Comparison of ENCODE assay signal across 8 cellular contexts in the genomic region with DNA sequence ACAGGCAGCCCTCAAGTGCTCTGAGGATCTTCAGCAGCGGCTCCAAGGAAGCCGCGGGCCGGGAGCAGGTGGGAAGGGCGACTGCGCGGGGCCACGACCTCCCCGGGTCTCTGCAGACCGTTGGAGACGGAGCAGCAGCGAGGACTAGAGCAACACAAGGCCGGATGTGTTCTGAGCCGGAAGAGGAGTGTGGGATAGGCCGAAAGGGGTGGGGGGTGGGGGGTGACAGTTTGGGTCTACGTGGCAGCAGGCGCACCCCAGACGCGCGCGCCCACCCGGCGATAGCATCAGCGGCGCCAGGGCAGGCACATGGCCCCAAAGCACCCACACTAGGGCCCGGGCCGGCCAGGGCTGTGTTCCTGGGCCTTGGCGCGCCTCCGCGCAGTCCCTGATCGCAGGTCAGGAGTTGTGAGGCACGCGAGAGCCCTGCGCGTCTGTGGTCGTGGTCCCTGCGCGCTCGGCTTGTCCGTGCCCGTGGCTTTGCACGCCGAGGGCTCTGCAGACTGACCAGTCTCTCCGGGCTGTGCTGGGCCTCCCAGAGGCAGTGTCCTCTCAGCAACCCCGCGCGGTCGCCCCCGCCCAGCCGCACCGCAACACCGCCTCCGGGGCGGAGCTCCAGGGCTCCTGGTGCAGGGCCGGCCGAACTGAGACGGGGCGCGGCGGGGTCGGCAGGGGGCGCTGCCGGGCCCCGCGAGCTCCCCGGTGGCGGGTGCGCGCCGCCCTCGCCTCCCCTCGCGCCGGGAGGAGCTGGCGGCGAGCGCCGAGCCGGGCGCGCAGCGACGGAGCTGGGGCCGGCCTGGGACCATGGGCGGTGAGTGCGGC. TPM values are rescaled to one million over a fixed set of nuclear protein-coding genes. Genes with fewer than 3 reads are reported as not detected.
DNase-seq lines count a peak whose midpoint lies in the region; ATAC-seq and TF ChIP-seq lines count a peak whose summit lies in the region.

A gene with protein sequence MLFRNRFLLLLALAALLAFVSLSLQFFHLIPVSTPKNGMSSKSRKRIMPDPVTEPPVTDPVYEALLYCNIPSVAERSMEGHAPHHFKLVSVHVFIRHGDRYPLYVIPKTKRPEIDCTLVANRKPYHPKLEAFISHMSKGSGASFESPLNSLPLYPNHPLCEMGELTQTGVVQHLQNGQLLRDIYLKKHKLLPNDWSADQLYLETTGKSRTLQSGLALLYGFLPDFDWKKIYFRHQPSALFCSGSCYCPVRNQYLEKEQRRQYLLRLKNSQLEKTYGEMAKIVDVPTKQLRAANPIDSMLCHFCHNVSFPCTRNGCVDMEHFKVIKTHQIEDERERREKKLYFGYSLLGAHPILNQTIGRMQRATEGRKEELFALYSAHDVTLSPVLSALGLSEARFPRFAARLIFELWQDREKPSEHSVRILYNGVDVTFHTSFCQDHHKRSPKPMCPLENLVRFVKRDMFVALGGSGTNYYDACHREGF (plus strand): TSS at position 725 of the 822 bp plus-strand sequence. CDS start 28,351 bp downstream, outside the sequence.

- peaks cover 19% of the 10 kb centered on the region for H3K4me1 ChIP-seq in mesenchymal stem cell (ENCODE audit: control insufficient read depth, insufficient read depth, low read depth, low read length)

- peak within 1 kb of the TSS; percentile 88 to 95 for H3K4ac ChIP-seq in mesenchymal stem cell (ENCODE audit: low read depth in 1 of 2, low read length in 2 of 2)

- no peak within 1 kb of the TSS for H2AK5ac ChIP-seq in mesenchymal stem cell (ENCODE audit: low read length, severe bottlenecking)

- peak within 1 kb of the TSS; percentile 96 for H3K27ac Mint-ChIP-seq in CD4-positive, alpha-beta T cell
- H3K27ac Mint-ChIP-seq in activated CD8-positive, alpha-beta T cell treated with anti-CD3 and anti-CD28 coated beads for 36 hours = peak within 1 kb of the TSS; percentile 99

- CTCF ChIA-PET in CD4-positive, alpha-beta T cell (lab: Charles Lee) = interaction anchor here (0.6 to 5.1 kb wide), 27 partner anchors 9 to 995 kb away, joined by 3 to 44 read pairs (median 6); no protein-coding TSS in a partner anchor
- CTCF ChIA-PET in activated CD8-positive, alpha-beta T cell treated with anti-CD3 and anti-CD28 coated beads for 36 hours (lab: Charles Lee) = interaction anchor here (0.6 to 4.9 kb wide), 40 partner anchors 8 to 288 kb away, joined by 3 to 143 read pairs (median 4); no protein-coding TSS in a partner anchor

- peak; percentile 80 to 91 (median 88) for DNase-seq in CD4-positive, alpha-beta T cell
- DNase-seq in NCI-H774 (lab: John Stamatoyannopoulos, UW) (peak; percentile 87), mesenchymal stem cell (peak; percentile 91)
- peak; percentile 94 for DNase-seq in activated CD8-positive, alpha-beta T cell treated with anti-CD3 and anti-CD28 coated beads for 36 hours
- DNase-seq in effector CD4-positive, alpha-beta T cell = peak; percentile 84
- DNase-seq in stimulated activated CD8-positive, alpha-beta memory T cell treated with anti-CD3 and anti-CD28 coated beads, Interleukin-12 subunit alpha, Interleukin-12 subunit beta, amount 100 ng/mL, for 4 hours (ENCODE audit: low read depth) = peak; percentile 86

- intact Hi-C loops in CD4-positive, alpha-beta T cell (cut with DNase I, micrococcal nuclease) = loop anchor here (1.0 to 10.0 kb wide), 6 partner anchors 25 to 991 kb away; partner anchors contain the start of gene SLC25A36 (in 1 of the 2)
- intact Hi-C loops in activated CD8-positive, alpha-beta T cell treated with anti-CD3 and anti-CD28 coated beads for 36 hours (cut with micrococcal nuclease) = loop anchor here (5.0 kb wide), 1 partner anchor 46 kb away; no protein-coding TSS in a partner anchor

- peak within 1 kb of the TSS; percentile 91 for H2AFZ ChIP-seq in mesenchymal stem cell (ENCODE audit: low read depth, low read length)

- H4K8ac ChIP-seq in mesenchymal stem cell (ENCODE audit: low read length) = peak within 1 kb of the TSS; percentile 99

- peaks cover 0 to 6% of the 10 kb centered on the region in 2 experiments for H3K36me3 ChIP-seq in mesenchymal stem cell (ENCODE audit: control insufficient read depth in 1 of 2, insufficient read depth in 2 of 2, low read depth in 1 of 2, low read length in 2 of 2)

- no peaks in the 10 kb centered on the region for H3K27me3 ChIP-seq in CD4-positive, alpha-beta T cell (ENCODE audit: control insufficient read depth, insufficient read depth, low read length)
- H3K27me3 ChIP-seq in mesenchymal stem cell (ENCODE audit: control insufficient read depth in 1 of 2, insufficient read depth in 1 of 2, low read length in 2 of 2) = peaks cover 3 to 4% of the 10 kb centered on the region in 2 experiments

- ATAC-seq in CD4-positive, alpha-beta T cell (ENCODE audit: poor library complexity) = peak; percentile 89
- ATAC-seq in GM19328 (IDR thresholded peaks at IDR 0.05; ENCODE audit: unreplicated experiment) = peak; percentile 95
- peak; percentile 95 for ATAC-seq in HG03469 (IDR thresholded peaks at IDR 0.05; ENCODE audit: unreplicated experiment)
- ATAC-seq in activated CD8-positive, alpha-beta T cell treated with anti-CD3 and anti-CD28 coated beads for 36 hours = peak; percentile 91

- peak within 1 kb of the TSS; percentile 96 for H3K4me3 Mint-ChIP-seq in CD4-positive, alpha-beta T cell
- peak within 1 kb of the TSS; percentile 99 for H3K4me3 Mint-ChIP-seq in activated CD8-positive, alpha-beta T cell treated with anti-CD3 and anti-CD28 coated beads for 36 hours

- H2BK15ac ChIP-seq in mesenchymal stem cell (ENCODE audit: low read depth, poor library complexity, severe bottlenecking) = peak within 1 kb of the TSS; percentile 92

- POLR2A ChIA-PET in CD4-positive, alpha-beta T cell (lab: Charles Lee) = interaction anchor here (0.6 to 15.6 kb wide), 39 partner anchors 8 to 1842 kb away, joined by 3 to 320 read pairs (median 6); partner anchors contain the start of genes ATR, COPB2, RASA2 and RNF7
- POLR2A ChIA-PET in activated CD8-positive, alpha-beta T cell treated with anti-CD3 and anti-CD28 coated beads for 36 hours (lab: Charles Lee) = interaction anchor here (0.8 to 6.0 kb wide), 12 partner anchors 10 to 290 kb away, joined by 3 to 43 read pairs (median 4); partner anchors contain the start of gene SLC25A36

- H3K4me2 ChIP-seq in mesenchymal stem cell (ENCODE audit: low read length, poor library complexity, severe bottlenecking) = peak within 1 kb of the TSS; percentile 98

- TF ChIP-seq CTCF in CD4-positive, alpha-beta T cell (IDR thresholded peaks at IDR 0.05) = peak; percentile 38
- peak; percentile 59 for TF ChIP-seq CTCF in activated CD8-positive, alpha-beta T cell treated with anti-CD3 and anti-CD28 coated beads for 36 hours (IDR thresholded peaks at IDR 0.05)

- peak within 1 kb of the TSS; percentile 91 to 96 for H3K18ac ChIP-seq in mesenchymal stem cell (ENCODE audit: low read depth in 1 of 2, low read length in 2 of 2)

- no peak within 1 kb of the TSS for H3K23ac ChIP-seq in mesenchymal stem cell (ENCODE audit: low read length in 2 of 2)

- peaks cover 66% of the 10 kb centered on the region for H3K4me1 Mint-ChIP-seq in CD4-positive, alpha-beta T cell (ENCODE audit: low read depth)
- H3K4me1 Mint-ChIP-seq in activated CD8-positive, alpha-beta T cell treated with anti-CD3 and anti-CD28 coated beads for 36 hours (ENCODE audit: low read depth) = peaks cover 45% of the 10 kb centered on the region

- H3K14ac ChIP-seq in mesenchymal stem cell (ENCODE audit: low read length in 2 of 2) = peak within 1 kb of the TSS in 1 of 2 experiments; percentile 98

- H3K27me3 Mint-ChIP-seq in CD4-positive, alpha-beta T cell = no peaks in the 10 kb centered on the region
- no peaks in the 10 kb centered on the region for H3K27me3 Mint-ChIP-seq in activated CD8-positive, alpha-beta T cell treated with anti-CD3 and anti-CD28 coated beads for 36 hours

- 6% methylated on average over 74 of the region's 87 CpGs for WGBS in mesenchymal stem cell

- H2BK12ac ChIP-seq in mesenchymal stem cell (ENCODE audit: low read length in 2 of 2) = peak within 1 kb of the TSS; percentile 71 to 88

- H4K91ac ChIP-seq in mesenchymal stem cell (ENCODE audit: low read length) = peak within 1 kb of the TSS; percentile 79

- H3K79me1 ChIP-seq in mesenchymal stem cell (replicated peaks; ENCODE audit: low read length, poor library complexity, severe bottlenecking) = no peaks in the 10 kb centered on the region

- H2BK5ac ChIP-seq in mesenchymal stem cell (ENCODE audit: low read depth, low read length, poor library complexity, severe bottlenecking) = peak within 1 kb of the TSS; percentile 49

- H3K9me3 Mint-ChIP-seq in CD4-positive, alpha-beta T cell = no peaks in the 10 kb centered on the region
- no peaks in the 10 kb centered on the region for H3K9me3 Mint-ChIP-seq in activated CD8-positive, alpha-beta T cell treated with anti-CD3 and anti-CD28 coated beads for 36 hours

- H3K27ac ChIP-seq in CD4-positive, alpha-beta T cell (ENCODE audit: low read depth, low read length) = peak within 1 kb of the TSS; percentile 86
- H3K27ac ChIP-seq in mesenchymal stem cell (ENCODE audit: low read length, poor library complexity, severe bottlenecking) = no peak within 1 kb of the TSS

- peak within 1 kb of the TSS; percentile 81 for H3K4me3 ChIP-seq in mesenchymal stem cell (ENCODE audit: insufficient read depth in 1 of 2, low read depth in 1 of 2, low read length in 2 of 2)

- H2BK120ac ChIP-seq in mesenchymal stem cell (ENCODE audit: low read depth, low read length) = peak within 1 kb of the TSS; percentile 61

- peak within 1 kb of the TSS; percentile 87 for H3K9ac ChIP-seq in mesenchymal stem cell (ENCODE audit: low read length)

- no peaks in the 10 kb centered on the region for H3K9me3 ChIP-seq in CD4-positive, alpha-beta T cell (ENCODE audit: control insufficient read depth, low read length)
- no peaks in the 10 kb centered on the region for H3K9me3 ChIP-seq in mesenchymal stem cell (ENCODE audit: control insufficient read depth, low read length)

- peaks cover 27% of the 10 kb centered on the region for H3K36me3 Mint-ChIP-seq in CD4-positive, alpha-beta T cell (ENCODE audit: low read depth)
- H3K36me3 Mint-ChIP-seq in activated CD8-positive, alpha-beta T cell treated with anti-CD3 and anti-CD28 coated beads for 36 hours (ENCODE audit: low read depth) = peaks cover 15% of the 10 kb centered on the region

RNA-seq across cellular contexts. Expression of the gene that starts here (rescaled TPM):
- 10 to 100 TPM; 21.2 to 22.6 TPM for total RNA-seq in CD4-positive, alpha-beta T cell
- total RNA-seq in activated CD8-positive, alpha-beta T cell treated with anti-CD3 and anti-CD28 coated beads for 36 hours = 10 to 100 TPM; 14.9 to 17.2 TPM
- 4.6 TPM for polyA plus RNA-seq in mesenchymal stem cell (2013, experiment 1 of 2)
- 4.5 TPM for polyA plus RNA-seq in mesenchymal stem cell (2013, experiment 2 of 2)
